In genomic region chr2:58448065-58448507, GRCh38 we compare ENCODE assay signal across 8 cellular contexts.
DNase-seq lines count a peak whose midpoint lies in the region; ATAC-seq, FAIRE-seq and TF ChIP-seq lines count a peak whose summit lies in the region.

No MANE protein-coding gene starts in this region.

- no peak overlapping the region for H3K4me2 ChIP-seq in astrocyte (ENCODE audit: low read length)

- no peaks in the 10 kb centered on the region for H3K4me1 ChIP-seq in astrocyte (ENCODE audit: insufficient read depth, low read length)

- H2AFZ ChIP-seq in astrocyte (ENCODE audit: low read depth, low read length): peak overlapping the region; percentile 38

- no peaks in the 10 kb centered on the region for H3K27me3 ChIP-seq in astrocyte (ENCODE audit: insufficient read depth, low read length)

- no peak overlapping the region for H3K27ac ChIP-seq in astrocyte (ENCODE audit: low read depth, low read length)

- H3K36me3 ChIP-seq in astrocyte (ENCODE audit: insufficient read depth, low read length): no peaks in the 10 kb centered on the region

- peak; percentile 91 for DNase-seq in Ammon's horn (ENCODE audit: low spot score)
- DNase-seq in HT-29 (ENCODE audit: low spot score): peak; percentile 88
- peak; percentile 97 for DNase-seq in NCI-H82 (lab: John Stamatoyannopoulos, UW)
- peak; percentile 59 for DNase-seq in astrocyte (ENCODE audit: low read depth)
- DNase-seq in stimulated activated CD8-positive, alpha-beta memory T cell treated with anti-CD3 and anti-CD28 coated beads, Interleukin-4, amount 100 ng/mL, for 48 hours: peak; percentile 36
- DNase-seq in NK-92 (lab: John Stamatoyannopoulos, UW; ENCODE audit: unreplicated experiment): no peak

- H3K4me3 Mint-ChIP-seq in astrocyte (ENCODE audit: unreplicated experiment): no peak overlapping the region

- H3K36me3 Mint-ChIP-seq in astrocyte (ENCODE audit: low read depth, unreplicated experiment): no peaks in the 10 kb centered on the region

- ATAC-seq in GM18909 (IDR thresholded peaks at IDR 0.05; ENCODE audit: poor library complexity, unreplicated experiment): peak; percentile 61

- no peak for FAIRE-seq in astrocyte (lab: Jason Lieb, UNC)
- FAIRE-seq in islet of Langerhans (lab: Jason Lieb, UNC): peak; percentile 85

- no peak overlapping the region for H3K4me3 ChIP-seq in astrocyte (ENCODE audit: insufficient read depth, low read depth, low read length)

- peak overlapping the region; percentile 70 for H3K27ac Mint-ChIP-seq in astrocyte (ENCODE audit: unreplicated experiment)

- H3K9me3 Mint-ChIP-seq in astrocyte (ENCODE audit: unreplicated experiment): no peaks in the 10 kb centered on the region

- H3K9ac ChIP-seq in astrocyte (ENCODE audit: low read length): no peak overlapping the region

- H4K20me1 ChIP-seq in astrocyte (ENCODE audit: insufficient read depth, low read length): no peaks in the 10 kb centered on the region

- H3K9me3 ChIP-seq in astrocyte (ENCODE audit: insufficient read depth, low read depth, low read length): no peaks in the 10 kb centered on the region

- peak; percentile 56 for TF ChIP-seq CTCF in astrocyte (IDR thresholded peaks at IDR 0.05; ENCODE audit: insufficient read depth, low read depth, low read length)

- peaks cover 12% of the 10 kb centered on the region for H3K4me1 Mint-ChIP-seq in astrocyte (ENCODE audit: low read depth, unreplicated experiment)

- H3K79me2 ChIP-seq in astrocyte (ENCODE audit: insufficient read depth, low read length): no peaks in the 10 kb centered on the region

- H3K27me3 Mint-ChIP-seq in astrocyte (ENCODE audit: low read depth, unreplicated experiment): no peaks in the 10 kb centered on the region
